In genomic region chr5:38166832-38167231, GRCh38 we compare ENCODE assay signal across 14 cellular contexts.
DNase-seq lines count a peak whose midpoint lies in the region; ATAC-seq, FAIRE-seq and TF ChIP-seq lines count a peak whose summit lies in the region.
"Had no signal": no experiment of that assay in that cellular context is flagged by ENCODE, and none has a peak within 500 bp of the region (broad histone marks: within the 10 kb centered on the region; RNA-seq: fewer than 3 reads in every experiment).

No MANE protein-coding gene starts in this region.

- no peaks in the 10 kb centered on the region for H3K36me3 Mint-ChIP-seq in endodermal cell (ENCODE audit: low read depth)
- H3K36me3 Mint-ChIP-seq: CD8-positive, alpha-beta T cell; IgD-negative memory B cell had no signal

- no peak overlapping the region for H3K4me3 Mint-ChIP-seq in endodermal cell
- H3K4me3 Mint-ChIP-seq: B cell; CD8-positive, alpha-beta T cell; IgD-negative memory B cell had no signal

- no peak for ATAC-seq in HepG2
- ATAC-seq in right lobe of liver, result no peak
- no peak for ATAC-seq in HG03342 (IDR thresholded peaks at IDR 0.05; ENCODE audit: unreplicated experiment)
- ATAC-seq: CD8-positive, alpha-beta T cell had no signal

- H3K9me3 ChIP-seq in HepG2 (ENCODE audit: low read length) (peaks cover 4% of the 10 kb centered on the region; the same call in 1 of the 2 replicates), right lobe of liver (no peaks in the 10 kb centered on the region), endodermal cell (ENCODE audit: control insufficient read depth, low read length) (no peaks in the 10 kb centered on the region), skeletal muscle tissue (ENCODE audit: control insufficient read depth in 3 of 3, low read length in 3 of 3) (no peaks in the 10 kb centered on the region)
- H3K9me3 ChIP-seq: BLaER1 treated with 17β-estradiol and CSF1 and Interleukin-3, amounts not matched to agents 10 nM and 100 nM; HAP-1 had no signal

- no peak overlapping the region for H3K27ac Mint-ChIP-seq in endodermal cell
- H3K27ac Mint-ChIP-seq: B cell; CD8-positive, alpha-beta T cell; IgD-negative memory B cell had no signal

- WGBS in HepG2 (ENCODE audit: low lambda C conversion rate), result 97% methylated on average over 4 of the region's 11 CpGs
- 64% methylated on average over 7 of the region's 11 CpGs for WGBS in right lobe of liver (ENCODE audit: insufficient coverage, low coverage, low lambda C conversion rate, missing lambda C conversion rate)
- 85 to 87% methylated on average over 5 to 11 of the region's 11 CpGs for WGBS in endodermal cell (ENCODE audit: insufficient coverage in 1 of 2, insufficient read length in 1 of 2), 2 experiments

- no peaks in the 10 kb centered on the region for H3K79me2 ChIP-seq in HepG2 (ENCODE audit: insufficient read depth, low read length)

- no peaks in the 10 kb centered on the region for H4K20me1 ChIP-seq in HepG2 (ENCODE audit: insufficient read depth, low read length)
- H4K20me1 ChIP-seq: BLaER1 treated with 17β-estradiol and CSF1 and Interleukin-3, amounts not matched to agents 10 nM and 100 nM had no signal

- no peak overlapping the region for H3K4me2 ChIP-seq in HepG2 (ENCODE audit: low read depth, low read length)
- H3K4me2 ChIP-seq: BLaER1 treated with 17β-estradiol and CSF1 and Interleukin-3, amounts not matched to agents 10 nM and 100 nM had no signal

- DNase-seq in HepG2 (ENCODE audit: low spot score) (no peak), right lobe of liver (no peak), endodermal cell (peak; percentile 48), NCI-H510A treated with DMSO at 0.1 percent for 48 hours (lab: John Stamatoyannopoulos, UW) (no peak)
- DNase-seq: Calu3; CD8-positive, alpha-beta T cell; GF-D8 had no signal

- H3K9ac ChIP-seq in HepG2 (ENCODE audit: insufficient read depth, low read depth, low read length) (no peak overlapping the region), endodermal cell (ENCODE audit: extremely low read depth, low read length, poor library complexity, severe bottlenecking) (no peak overlapping the region), skeletal muscle tissue (ENCODE audit: low read depth in 1 of 3, low read length in 3 of 3) (peak overlapping the region; percentile 6 to 86 (median 61))
- H3K9ac ChIP-seq: BLaER1 treated with 17β-estradiol and CSF1 and Interleukin-3, amounts not matched to agents 10 nM and 100 nM had no signal

- no TSS peak for BruUV-seq in HepG2 (replicated peaks; lab: Mats Ljungman, UMichigan)

- H3K27me3 ChIP-seq in HepG2 (ENCODE audit: control insufficient read depth in 1 of 2, insufficient read depth in 2 of 2, low read length in 2 of 2), result no peaks in the 10 kb centered on the region
- no peaks in the 10 kb centered on the region for H3K27me3 ChIP-seq in right lobe of liver
- peaks cover 19% of the 10 kb centered on the region for H3K27me3 ChIP-seq in endodermal cell (ENCODE audit: control insufficient read depth, insufficient read depth, low read length, poor library complexity, severe bottlenecking)
- H3K27me3 ChIP-seq in skeletal muscle tissue (ENCODE audit: control insufficient read depth in 3 of 3, insufficient read depth in 3 of 3, low read length in 3 of 3), result no peaks in the 10 kb centered on the region
- H3K27me3 ChIP-seq: BLaER1 treated with 17β-estradiol and CSF1 and Interleukin-3, amounts not matched to agents 10 nM and 100 nM had no signal

- H2AFZ ChIP-seq in HepG2 (ENCODE audit: low read length), result no peak overlapping the region

- H3K4me1 ChIP-seq in HepG2 (ENCODE audit: insufficient read depth, low read length), result peaks cover 33% of the 10 kb centered on the region
- no peaks in the 10 kb centered on the region for H3K4me1 ChIP-seq in right lobe of liver
- no peaks in the 10 kb centered on the region for H3K4me1 ChIP-seq in endodermal cell (ENCODE audit: control insufficient read depth, insufficient read depth, low read length)
- peaks cover 20 to 49% (median 34%) of the 10 kb centered on the region in 3 donors for H3K4me1 ChIP-seq in skeletal muscle tissue (ENCODE audit: control insufficient read depth in 3 of 3, insufficient read depth in 3 of 3, low read length in 3 of 3)
- H3K4me1 ChIP-seq: BLaER1 treated with 17β-estradiol and CSF1 and Interleukin-3, amounts not matched to agents 10 nM and 100 nM; HAP-1 had no signal

- H3K4me3 ChIP-seq in HepG2 (replicated peaks in 1 of 3; ENCODE audit: insufficient read depth in 1 of 3, low read depth in 2 of 3, low read length in 3 of 3), result no peak overlapping the region
- H3K4me3 ChIP-seq in right lobe of liver, result no peak overlapping the region
- H3K4me3 ChIP-seq in endodermal cell (ENCODE audit: low read length), result no peak overlapping the region
- H3K4me3 ChIP-seq in skeletal muscle tissue (ENCODE audit: low read length in 3 of 3), result peak overlapping the region in 1 of 3 donors; percentile 33
- H3K4me3 ChIP-seq: BLaER1 treated with 17β-estradiol and CSF1 and Interleukin-3, amounts not matched to agents 10 nM and 100 nM; HAP-1 had no signal

- no peaks in the 10 kb centered on the region for H3K4me1 Mint-ChIP-seq in endodermal cell
- H3K4me1 Mint-ChIP-seq: B cell, IgD-negative memory B cell had no signal

- intact Hi-C loops in HepG2 (cut with micrococcal nuclease; ENCODE audit: unreplicated experiment), result loop anchor here (10.0 kb wide), 1 partner anchor 142 kb away; no protein-coding TSS in a partner anchor
- intact Hi-C loops in right lobe of liver (cut with DNase I), result no loop called here

- TF ChIP-seq EP300 in HepG2 (IDR thresholded peaks at IDR 0.05; ENCODE audit: low read depth in 2 of 2, low read length in 2 of 2) (no peak), HepG2 (CRISPR knock-in tag; IDR thresholded peaks at IDR 0.05; ENCODE audit: borderline replicate concordance) (no peak)

- TF ChIP-seq POLR2A in HepG2 (IDR thresholded peaks at IDR 0.05; ENCODE audit: insufficient read depth in 1 of 2, low read depth in 2 of 2, low read length in 2 of 2), result no peak
- TF ChIP-seq POLR2A in right lobe of liver (IDR thresholded peaks at IDR 0.05), result no peak

- TF ChIP-seq CTCF in HepG2 (CRISPR knock-in tag; IDR thresholded peaks at IDR 0.05), result no peak
- no peak for TF ChIP-seq CTCF in right lobe of liver (IDR thresholded peaks at IDR 0.05)
- no peak for TF ChIP-seq CTCF in endodermal cell (conservative IDR thresholded peaks at IDR 0.05)

- POLR2A ChIA-PET in HepG2 (lab: Yijun Ruan, JAX), result no interaction called here

- H3K9me3 Mint-ChIP-seq in endodermal cell, result no peaks in the 10 kb centered on the region
- H3K9me3 Mint-ChIP-seq: CD8-positive, alpha-beta T cell had no signal

- no peak for TF ChIP-seq RAD21 in HepG2 (CRISPR knock-in tag; IDR thresholded peaks at IDR 0.05)

- H3K36me3 ChIP-seq in HepG2 (replicated peaks in 1 of 2; ENCODE audit: control insufficient read depth in 1 of 2, insufficient read depth in 2 of 2, low read length in 2 of 2) (no peaks in the 10 kb centered on the region), right lobe of liver (no peaks in the 10 kb centered on the region), endodermal cell (ENCODE audit: control insufficient read depth, insufficient read depth, low read length) (no peaks in the 10 kb centered on the region), skeletal muscle tissue (ENCODE audit: control insufficient read depth in 3 of 3, insufficient read depth in 3 of 3, low read length in 3 of 3) (no peaks in the 10 kb centered on the region)
- H3K36me3 ChIP-seq: BLaER1 treated with 17β-estradiol and CSF1 and Interleukin-3, amounts not matched to agents 10 nM and 100 nM; HAP-1 had no signal

- FAIRE-seq in HepG2 (lab: Jason Lieb, UNC), result no peak
- FAIRE-seq: HTR-8/SVneo had no signal

- peaks cover 38% of the 10 kb centered on the region for H3K27me3 Mint-ChIP-seq in endodermal cell (ENCODE audit: insufficient read depth)
- H3K27me3 Mint-ChIP-seq: IgD-negative memory B cell had no signal

- CTCF ChIA-PET in HepG2 (lab: Yijun Ruan, JAX; ENCODE audit: low intra/inter-chr PET ratio, low total read pairs), result no interaction called here

- H3K27ac ChIP-seq in HepG2 (ENCODE audit: extremely low read length, insufficient read depth, low read length) (no peak overlapping the region), right lobe of liver (no peak overlapping the region), endodermal cell (ENCODE audit: low read depth, low read length) (no peak overlapping the region), skeletal muscle tissue (ENCODE audit: low read depth, low read length) (peak overlapping the region; percentile 91)
- H3K27ac ChIP-seq: BLaER1 treated with 17β-estradiol and CSF1 and Interleukin-3, amounts not matched to agents 10 nM and 100 nM had no signal

- in situ Hi-C loops in HepG2 (cut with HindIII; ENCODE audit: extremely low pct_ligation_motif_present, low pct_unique_long_range_greater_than_20kb), result no loop called here

TF ChIP-seq in HepG2, 621 proteins besides CTCF, POLR2A, EP300 and RAD21 (continues in another document):
- TF ChIP-seq FOXO1 (CRISPR knock-in tag; IDR thresholded peaks at IDR 0.05), result no peak
- no peak for TF ChIP-seq FIP1L1 (IDR thresholded peaks at IDR 0.05; ENCODE audit: borderline replicate concordance, insufficient read depth, low read depth, low read length)
- TF ChIP-seq ZBTB33 (CRISPR knock-in tag; IDR thresholded peaks at IDR 0.05), result 0 out of 2 replicates have a peak, but pooled peaks have one; percentile 25
- no peak for TF ChIP-seq ZSCAN30 (CRISPR knock-in tag; IDR thresholded peaks at IDR 0.05)

Comparison
In these comparisons a context has a peak if more than half of its experiments do, and no peak if none do; other contexts are left out.
1. H3K9ac ChIP-seq: peak in skeletal muscle tissue (3 of 3); none in HepG2 (single experiment) and endodermal cell (single experiment).